ENCODE assay signal across 22 cellular contexts in the genomic region with DNA sequence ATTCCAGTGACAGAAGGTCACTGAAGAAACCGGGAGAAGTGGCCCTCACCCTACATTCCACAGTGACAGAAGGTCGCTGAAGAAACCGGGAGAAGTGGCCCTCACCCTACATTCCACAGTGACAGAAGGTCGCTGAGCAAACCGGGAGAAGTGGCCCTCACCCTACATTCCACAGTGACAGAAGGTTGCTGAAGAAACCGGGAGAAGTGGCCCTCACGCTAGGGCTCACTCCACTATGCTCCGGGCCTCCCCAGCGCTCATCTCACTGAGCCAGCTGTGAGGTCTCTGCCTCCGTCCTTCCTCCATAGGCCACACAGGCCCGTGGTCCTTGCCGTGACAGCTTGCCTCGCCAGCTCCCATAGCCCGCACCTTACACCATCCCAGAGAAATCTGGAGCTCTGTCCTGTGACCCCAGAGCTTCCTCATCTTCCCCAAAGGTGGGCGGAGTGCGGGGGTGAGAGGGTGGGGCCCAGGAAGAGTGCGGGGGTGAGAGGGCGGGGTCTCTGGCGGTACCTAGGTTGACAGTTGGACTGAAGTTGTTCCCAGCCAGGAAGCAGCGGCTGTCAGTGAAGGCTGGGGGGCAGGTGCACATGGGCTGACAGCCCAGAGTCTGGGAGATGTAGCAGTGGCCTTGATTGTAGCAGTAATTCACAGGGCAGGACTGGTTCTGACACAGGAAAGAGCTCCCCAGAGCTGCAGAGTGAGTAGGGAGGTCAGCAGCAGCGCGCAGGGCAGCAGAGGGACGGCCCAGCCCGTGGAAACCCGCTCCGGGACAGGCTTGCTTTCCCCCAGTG. TPM values are rescaled to one million over a fixed set of nuclear protein-coding genes. Genes with fewer than 3 reads are reported as not detected.
DNase-seq lines count a peak whose midpoint lies in the region; ATAC-seq and TF ChIP-seq lines count a peak whose summit lies in the region.
"Had no signal": no experiment of that assay in that cellular context is flagged by ENCODE, and none has a peak within 500 bp of the region (broad histone marks: within the 10 kb centered on the region; RNA-seq: fewer than 3 reads in every experiment).

No MANE protein-coding gene starts in this region.

- peaks cover 0 to 11% (median 5%) of the 10 kb centered on the region in 12 donors for H3K4me1 ChIP-seq in heart left ventricle
- H3K4me1 ChIP-seq in lung (ENCODE audit: control insufficient read depth in 2 of 2, insufficient read depth in 2 of 2, low read length in 2 of 2), result no peaks in the 10 kb centered on the region

- no peak overlapping the region for H3K27ac ChIP-seq in heart left ventricle
- peak overlapping the region in 1 of 2 donors; percentile 44 for H3K27ac ChIP-seq in lung (ENCODE audit: low read depth in 1 of 2, low read length in 1 of 2)

- no peak for ATAC-seq in Right ventricle myocardium superior (ENCODE audit: poor library complexity)
- ATAC-seq in heart left ventricle, result no peak
- peak; percentile 29 for ATAC-seq in lung (ENCODE audit: insufficient read depth, low FRiP score)
- ATAC-seq in HG03139 (IDR thresholded peaks at IDR 0.05; ENCODE audit: unreplicated experiment), result no peak
- ATAC-seq: HCT116; naive thymus-derived CD4-positive, alpha-beta T cell had no signal

- peaks cover 23% of the 10 kb centered on the region for H3K4me1 Mint-ChIP-seq in activated CD4-positive, alpha-beta memory T cell treated with anti-CD3 and anti-CD28 coated beads, Interleukin-2, amount 10 ng/mL, durations not matched to agents 7 days and 5 days

- no peak overlapping the region for H3K4me3 Mint-ChIP-seq in activated CD4-positive, alpha-beta memory T cell treated with anti-CD3 and anti-CD28 coated beads, Interleukin-2, amount 10 ng/mL, durations not matched to agents 7 days and 5 days
- H3K4me3 Mint-ChIP-seq: activated B cell treated with CpG ODN at 0.5 μM for 24 hours; activated naive CD8-positive, alpha-beta T cell treated with anti-CD3 and anti-CD28 coated beads for 36 hours; CD14-positive monocyte; naive thymus-derived CD4-positive, alpha-beta T cell had no signal

- DNase-seq in Right ventricle myocardium superior (peak; percentile 26), heart left ventricle (no peak), NCI-H69 (lab: John Stamatoyannopoulos, UW) (peak; percentile 12), lung (ENCODE audit: low spot score) (peak; percentile 66), KBM-7 (no peak)
- DNase-seq in activated CD4-positive, alpha-beta memory T cell treated with anti-CD3 and anti-CD28 coated beads, Interleukin-2, amount 10 ng/mL, durations not matched to agents 7 days and 5 days, result no peak
- DNase-seq: activated B cell treated with CpG ODN at 0.5 μM for 24 hours; activated CD4-positive, alpha-beta T cell treated with anti-CD3 and anti-CD28 coated beads, Interleukin-2, amount 50 U/mL, for 48 hours; activated naive CD8-positive, alpha-beta T cell treated with anti-CD3 and anti-CD28 coated beads for 36 hours; central memory CD4-positive, alpha-beta T cell; dermis blood vessel endothelial cell; KG1; naive thymus-derived CD4-positive, alpha-beta T cell; NCI-H1436 treated with DMSO at 0.1 percent for 48 hours; NCI-H526 treated with DMSO at 0.1 percent for 48 hours; retina; SHP77 had no signal

- no peak overlapping the region for H3K27ac Mint-ChIP-seq in activated CD4-positive, alpha-beta memory T cell treated with anti-CD3 and anti-CD28 coated beads, Interleukin-2, amount 10 ng/mL, durations not matched to agents 7 days and 5 days
- H3K27ac Mint-ChIP-seq: activated B cell treated with CpG ODN at 0.5 μM for 24 hours; activated naive CD8-positive, alpha-beta T cell treated with anti-CD3 and anti-CD28 coated beads for 36 hours; CD14-positive monocyte; naive thymus-derived CD4-positive, alpha-beta T cell had no signal

- in situ Hi-C loops in KBM-7 (cut with MboI; ENCODE audit: low pct_unique_long_range_greater_than_20kb, low sequenced_read_pairs), result loop anchor here (10.0 kb wide), 1 partner anchor 62 kb away; a partner anchor contains a TSS

- H3K4me3 ChIP-seq in heart left ventricle (no peak overlapping the region), lung (no peak overlapping the region)
- H3K4me3 ChIP-seq: smooth muscle cell had no signal

- TF ChIP-seq CTCF in heart left ventricle (IDR thresholded peaks at IDR 0.05) (no peak), lung (IDR thresholded peaks at IDR 0.05; ENCODE audit: control extremely low read depth, extremely low read depth) (no peak)

- 76 to 83% (median 81%) methylated on average over 21 to 26 of the region's 26 CpGs for WGBS in heart left ventricle, 4 donors
- 69 to 80% methylated on average over 26 of the region's 26 CpGs for WGBS in lung, 2 donors

- no peaks in the 10 kb centered on the region for H3K36me3 Mint-ChIP-seq in activated CD4-positive, alpha-beta memory T cell treated with anti-CD3 and anti-CD28 coated beads, Interleukin-2, amount 10 ng/mL, durations not matched to agents 7 days and 5 days (ENCODE audit: low read depth)
- H3K36me3 Mint-ChIP-seq: activated naive CD8-positive, alpha-beta T cell treated with anti-CD3 and anti-CD28 coated beads for 36 hours; CD14-positive monocyte; naive thymus-derived CD4-positive, alpha-beta T cell had no signal

- no peaks in the 10 kb centered on the region for H3K36me3 ChIP-seq in heart left ventricle
- H3K36me3 ChIP-seq in lung (ENCODE audit: control insufficient read depth in 2 of 2, insufficient read depth in 2 of 2, low read length in 2 of 2), result no peaks in the 10 kb centered on the region

- intact Hi-C loops in Right ventricle myocardium superior (cut with DNase I) (no loop called here), heart left ventricle (cut with DNase I) (no loop called here)

- POLR2A ChIA-PET in activated CD4-positive, alpha-beta memory T cell treated with anti-CD3 and anti-CD28 coated beads, Interleukin-2, amount 10 ng/mL, durations not matched to agents 7 days and 5 days (lab: Charles Lee), result no interaction called here

- H3K9me3 Mint-ChIP-seq in activated CD4-positive, alpha-beta memory T cell treated with anti-CD3 and anti-CD28 coated beads, Interleukin-2, amount 10 ng/mL, durations not matched to agents 7 days and 5 days, result no peaks in the 10 kb centered on the region
- H3K9me3 Mint-ChIP-seq: activated B cell treated with CpG ODN at 0.5 μM for 24 hours; activated naive CD8-positive, alpha-beta T cell treated with anti-CD3 and anti-CD28 coated beads for 36 hours; naive thymus-derived CD4-positive, alpha-beta T cell had no signal

- TF ChIP-seq POLR2A in heart left ventricle (IDR thresholded peaks at IDR 0.05), result no peak

- H3K9me3 ChIP-seq in heart left ventricle (no peaks in the 10 kb centered on the region), lung (ENCODE audit: control insufficient read depth in 2 of 2, insufficient read depth in 1 of 2, low read length in 1 of 2) (no peaks in the 10 kb centered on the region)

- peaks cover 12% of the 10 kb centered on the region for H3K27me3 Mint-ChIP-seq in activated CD4-positive, alpha-beta memory T cell treated with anti-CD3 and anti-CD28 coated beads, Interleukin-2, amount 10 ng/mL, durations not matched to agents 7 days and 5 days

- peaks cover 0 to 25% (median 6%) of the 10 kb centered on the region in 9 donors for H3K27me3 ChIP-seq in heart left ventricle
- H3K27me3 ChIP-seq in lung (ENCODE audit: control insufficient read depth, insufficient read depth), result no peaks in the 10 kb centered on the region

- CTCF ChIA-PET in activated CD4-positive, alpha-beta memory T cell treated with anti-CD3 and anti-CD28 coated beads, Interleukin-2, amount 10 ng/mL, durations not matched to agents 7 days and 5 days (lab: Charles Lee), result no interaction called here

RNA-seq across cellular contexts. Expression of a gene that starts 32.0 kb away (rescaled TPM):
- total RNA-seq in Right ventricle myocardium superior (5.4 TPM), heart left ventricle (1 to 10 TPM in 7 of 9 donors, under 1 TPM in 2; 0.21 to 8.4 (median 3.2) TPM), lung (10 to 100 TPM; 15.7 to 20.7 TPM)
- polyA plus RNA-seq in heart left ventricle (1 to 10 TPM in 1 of 2 donors, under 1 TPM in 1; 0.53 to 3.2 TPM), lung (10 to 100 TPM; 11.0 to 23.9 TPM)
- 1 to 10 TPM; 1.2 to 2.8 TPM for total RNA-seq in activated CD4-positive, alpha-beta memory T cell treated with anti-CD3 and anti-CD28 coated beads, Interleukin-2, amount 10 ng/mL, durations not matched to agents 7 days and 5 days
- polyA plus RNA-seq: CD14-positive monocyte had no signal

RNA-seq across cellular contexts. Expression of a gene that starts 59.0 kb away (rescaled TPM):
- not detected for total RNA-seq in Right ventricle myocardium superior
- total RNA-seq in heart left ventricle, result under 1 TPM in 2 of 9 donors, not detected in 7; 0.02 to 0.17 TPM
- polyA plus RNA-seq in heart left ventricle, result under 1 TPM in 1 of 2 donors, not detected in 1; 0.03 TPM
- 10 to 100 TPM; 32.0 to 56.0 TPM for total RNA-seq in lung
- 10 to 100 TPM in 1 of 2 donors, 1 to 10 TPM in 1; 10.0 to 11.7 TPM for polyA plus RNA-seq in lung
- under 1 TPM; 0.08 to 0.15 TPM for total RNA-seq in activated CD4-positive, alpha-beta memory T cell treated with anti-CD3 and anti-CD28 coated beads, Interleukin-2, amount 10 ng/mL, durations not matched to agents 7 days and 5 days
- total RNA-seq: fibroblast of lung, smooth muscle cell had no signal
- polyA plus RNA-seq: CD14-positive monocyte; fibroblast of lung; naive thymus-derived CD4-positive, alpha-beta T cell; smooth muscle cell had no signal

Comparison
In these comparisons a context has a peak if more than half of its experiments do, and no peak if none do; other contexts are left out.
1. DNase-seq: peak in Right ventricle myocardium superior (single experiment), NCI-H69 (single experiment) and lung (single experiment); none in heart left ventricle (0 of 5), activated CD4-positive, alpha-beta memory T cell treated with anti-CD3 and anti-CD28 coated beads, Interleukin-2, amount 10 ng/mL, durations not matched to agents 7 days and 5 days (single experiment) and KBM-7 (single experiment).
2. RNA of a gene that starts 59.0 kb away (total RNA-seq): 32.0 to 56.0 TPM in lung; 0.08 to 0.15 TPM in activated CD4-positive, alpha-beta memory T cell treated with anti-CD3 and anti-CD28 coated beads, Interleukin-2, amount 10 ng/mL, durations not matched to agents 7 days and 5 days, not detected in Right ventricle myocardium superior (single experiment) and 0.02 to 0.17 TPM in heart left ventricle; every median in the first group is over 10 times any median in the second.